8 cellular contexts compared by ENCODE assay signal in the genomic region with DNA sequence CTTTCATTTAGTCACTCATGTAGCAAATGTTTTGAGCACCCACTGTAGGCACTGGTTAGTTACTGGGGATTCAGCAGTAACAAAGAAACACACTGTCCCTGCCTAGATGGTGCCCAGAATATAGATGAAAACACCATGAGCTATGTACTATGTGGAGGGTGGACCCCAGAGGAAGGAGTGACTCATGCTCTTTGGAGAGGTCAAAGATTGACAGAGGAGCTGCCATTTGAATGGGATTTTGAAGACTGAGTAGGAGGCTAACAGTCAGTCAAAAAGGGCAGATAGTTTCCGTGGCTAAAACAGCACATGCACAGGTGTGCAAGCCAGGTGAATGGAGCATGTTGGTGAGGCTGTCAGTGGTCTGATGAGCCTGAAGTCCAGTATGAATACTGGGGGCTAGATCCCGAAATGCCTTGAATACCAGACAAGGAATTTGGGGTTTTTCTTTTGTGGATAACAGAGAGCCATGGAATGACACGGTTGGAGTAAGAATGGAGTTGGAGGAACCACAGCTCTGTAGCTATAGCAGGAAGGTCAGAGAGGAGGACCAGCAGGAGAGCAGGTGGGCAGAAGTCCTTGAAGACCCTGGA. TPM values are rescaled to one million over a fixed set of nuclear protein-coding genes. Genes with fewer than 3 reads are reported as not detected.
DNase-seq lines count a peak whose midpoint lies in the region; ATAC-seq and TF ChIP-seq lines count a peak whose summit lies in the region.

No MANE protein-coding gene starts in this region.

- H3K9me3 ChIP-seq in T-helper 17 cell (ENCODE audit: control insufficient read depth, low read length, poor library complexity, severe bottlenecking): peaks cover 3% of the 10 kb centered on the region
- no peaks in the 10 kb centered on the region for H3K9me3 ChIP-seq in uterus

- peak overlapping the region; percentile 99 for H3K27ac Mint-ChIP-seq in T-helper 17 cell

- no peak overlapping the region for H3K4me3 ChIP-seq in uterus

- peaks cover 61% of the 10 kb centered on the region for H3K4me1 Mint-ChIP-seq in T-helper 17 cell

- ATAC-seq in GM18499 (IDR thresholded peaks at IDR 0.05; ENCODE audit: insufficient read depth, unreplicated experiment) (peak; percentile 35), HG02623 (IDR thresholded peaks at IDR 0.05; ENCODE audit: unreplicated experiment) (peak; percentile 43), T-helper 17 cell (peak; percentile 51)

- no peaks in the 10 kb centered on the region for H3K4me1 ChIP-seq in uterus

- TF ChIP-seq CTCF in uterus (IDR thresholded peaks at IDR 0.05): no peak

- H3K4me3 Mint-ChIP-seq in T-helper 17 cell: peak overlapping the region; percentile 87

- TF ChIP-seq POLR2A in uterus (IDR thresholded peaks at IDR 0.05): no peak

- peaks cover 4% of the 10 kb centered on the region for H3K36me3 Mint-ChIP-seq in T-helper 17 cell (ENCODE audit: low read depth)

- H3K27ac ChIP-seq in uterus: no peak overlapping the region

- intact Hi-C loops in uterus (cut with DNase I; ENCODE audit: low total_unique reads): no loop called here
- intact Hi-C loops in head of caudate nucleus (cut with DNase I): no loop called here

- H3K27me3 ChIP-seq in uterus: no peaks in the 10 kb centered on the region

- H3K27me3 Mint-ChIP-seq in T-helper 17 cell: no peaks in the 10 kb centered on the region

- H3K36me3 ChIP-seq in uterus: no peaks in the 10 kb centered on the region

- no peak for DNase-seq in T-helper 17 cell
- peak; percentile 30 for DNase-seq in fibroblast of the conjunctiva (ENCODE audit: low read depth)
- DNase-seq in uterus: no peak
- no peak for DNase-seq in head of caudate nucleus
- no peak for DNase-seq in NCI-H446 treated with DMSO at 0.1 percent for 48 hours (lab: John Stamatoyannopoulos, UW)
- DNase-seq in HT-29 (ENCODE audit: low spot score): no peak

RNA-seq across cellular contexts. Expression of a gene that starts 6.1 kb away (rescaled TPM):
- 10 to 100 TPM; 17.6 to 26.4 TPM for total RNA-seq in T-helper 17 cell
- total RNA-seq in uterus: under 1 TPM in 2 of 4 donors, not detected in 2; 0.21 to 0.46 TPM
- total RNA-seq in HT-29 (2014; rRNA removed; shearing (Covaris generic)): not detected in 2 replicates

Comparison
In these comparisons a context has a peak if more than half of its experiments do, and no peak if none do; other contexts are left out.
1. RNA of a gene that starts 6.1 kb away (total RNA-seq): 17.6 to 26.4 TPM in T-helper 17 cell; 0.21 to 0.46 TPM in uterus and not detected in HT-29; every median in the first group is over 10 times any median in the second.
2. Peak in every context shown above with its lines, with median percentiles within 50 percentile points of each other: ATAC-seq.